ENCODE assay signal across 16 cellular contexts in genomic region chr20:31638816-31639215, GRCh38. TPM values are rescaled to one million over a fixed set of nuclear protein-coding genes. Genes with fewer than 3 reads are reported as not detected.
A peak's percentile ranks its signal among the peaks of the same experiment; 100 is the strongest.
DNase-seq lines count a peak whose midpoint lies in the region; ATAC-seq and TF ChIP-seq lines count a peak whose summit lies in the region.
"Had no signal": no experiment of that assay in that cellular context is flagged by ENCODE, and none has a peak within 500 bp of the region (broad histone marks: within the 10 kb centered on the region; RNA-seq: fewer than 3 reads in every experiment).

No MANE protein-coding gene starts in this region.

- H3K36me3 ChIP-seq in heart left ventricle (no peaks in the 10 kb centered on the region), BE2C (no peaks in the 10 kb centered on the region), mesenchymal stem cell (ENCODE audit: control insufficient read depth in 1 of 2, insufficient read depth in 2 of 2, low read depth in 1 of 2, low read length in 2 of 2) (peaks cover 0 to 3% of the 10 kb centered on the region in 2 experiments), gastrocnemius medialis (no peaks in the 10 kb centered on the region), spleen (no peaks in the 10 kb centered on the region)
- H3K36me3 ChIP-seq: BLaER1 treated with 17β-estradiol and CSF1 and Interleukin-3, amounts not matched to agents 10 nM and 100 nM had no signal

- TF ChIP-seq CTCF in heart left ventricle (IDR thresholded peaks at IDR 0.05) (no peak), BE2C (IDR thresholded peaks at IDR 0.05; ENCODE audit: low read depth, low read length) (no peak), gastrocnemius medialis (IDR thresholded peaks at IDR 0.05 in 4 of 5, conservative IDR thresholded peaks at IDR 0.05 in 1 of 5) (no peak), spleen (IDR thresholded peaks at IDR 0.05 in 8 of 11, conservative IDR thresholded peaks at IDR 0.05 in 3 of 11) (no peak)

- H3K4me3 ChIP-seq in heart left ventricle (peak overlapping the region in 8 of 12 donors; percentile 26 to 62 (median 54)), right cardiac atrium (ENCODE audit: low read length) (no peak overlapping the region), BE2C (ENCODE audit: low read depth, low read length) (peak overlapping the region; percentile 60; the same call in 1 of the 2 replicates), mesenchymal stem cell (ENCODE audit: insufficient read depth in 1 of 2, low read depth in 1 of 2, low read length in 2 of 2) (no peak overlapping the region), gastrocnemius medialis (peak overlapping the region in 1 of 4 donors; percentile 39), spleen (no peak overlapping the region)
- H3K4me3 ChIP-seq: BLaER1 treated with 17β-estradiol and CSF1 and Interleukin-3, amounts not matched to agents 10 nM and 100 nM; GM23248 had no signal

- H3K79me1 ChIP-seq in mesenchymal stem cell (replicated peaks; ENCODE audit: low read length, poor library complexity, severe bottlenecking) = no peaks in the 10 kb centered on the region

- H2BK12ac ChIP-seq in mesenchymal stem cell (ENCODE audit: low read length in 2 of 2) = no peak overlapping the region

- in situ Hi-C loops in gastrocnemius medialis (cut with MboI; ENCODE audit: low sequenced_read_pairs in 4 of 4) = no loop called here

- H3K4me2 ChIP-seq in mesenchymal stem cell (ENCODE audit: low read length, poor library complexity, severe bottlenecking) = no peak overlapping the region
- H3K4me2 ChIP-seq: BLaER1 treated with 17β-estradiol and CSF1 and Interleukin-3, amounts not matched to agents 10 nM and 100 nM had no signal

- H3K4me1 ChIP-seq in heart left ventricle (peaks cover 0 to 12% (median 2%) of the 10 kb centered on the region in 12 donors), right cardiac atrium (ENCODE audit: control insufficient read depth, insufficient read depth, low read length) (no peaks in the 10 kb centered on the region), BE2C (peaks cover 13% of the 10 kb centered on the region), mesenchymal stem cell (ENCODE audit: control insufficient read depth, insufficient read depth, low read depth, low read length) (no peaks in the 10 kb centered on the region), gastrocnemius medialis (no peaks in the 10 kb centered on the region), spleen (peaks cover 0 to 17% (median 0%) of the 10 kb centered on the region in 6 donors)

- H3K27ac ChIP-seq in heart left ventricle (peak overlapping the region in 11 of 12 donors; percentile 17 to 88 (median 68)), right cardiac atrium (ENCODE audit: low read length) (no peak overlapping the region), mesenchymal stem cell (ENCODE audit: low read length, poor library complexity, severe bottlenecking) (no peak overlapping the region), gastrocnemius medialis (peak overlapping the region; percentile 30 to 71 (median 69)), spleen (no peak overlapping the region)
- H3K27ac ChIP-seq: 22Rv1, GM23248 had no signal

- H3K4ac ChIP-seq in mesenchymal stem cell (ENCODE audit: low read depth in 1 of 2, low read length in 2 of 2) = no peak overlapping the region

- H2AFZ ChIP-seq in mesenchymal stem cell (ENCODE audit: low read depth, low read length) = no peak overlapping the region
- H2AFZ ChIP-seq: GM23248 had no signal

- ATAC-seq in heart left ventricle (no peak), right cardiac atrium (no peak), gastrocnemius medialis (no peak)

- H3K9ac ChIP-seq in mesenchymal stem cell (ENCODE audit: low read length) = no peak overlapping the region
- H3K9ac ChIP-seq: BLaER1 treated with 17β-estradiol and CSF1 and Interleukin-3, amounts not matched to agents 10 nM and 100 nM; GM23248 had no signal

- DNase-seq in heart left ventricle (no peak), right cardiac atrium (no peak), BE2C (no peak), mesenchymal stem cell (no peak), gastrocnemius medialis (no peak), NCI-H2029 treated with DMSO at 0.1 percent for 48 hours (lab: John Stamatoyannopoulos, UW) (no peak), spleen (no peak), AML-193 (lab: John Stamatoyannopoulos, UW) (no peak)
- DNase-seq: CD4-positive, CD25-positive, alpha-beta regulatory T cell; DMS53; GF-D8; GM23248; H9 had no signal

- no peak overlapping the region for H2BK5ac ChIP-seq in mesenchymal stem cell (ENCODE audit: low read depth, low read length, poor library complexity, severe bottlenecking)

- peaks cover 0 to 7% (median 0%) of the 10 kb centered on the region in 9 donors for H3K27me3 ChIP-seq in heart left ventricle
- H3K27me3 ChIP-seq in right cardiac atrium (ENCODE audit: control insufficient read depth, insufficient read depth) = no peaks in the 10 kb centered on the region
- H3K27me3 ChIP-seq in BE2C = no peaks in the 10 kb centered on the region
- peaks cover 13 to 38% of the 10 kb centered on the region in 2 experiments for H3K27me3 ChIP-seq in mesenchymal stem cell (ENCODE audit: control insufficient read depth in 1 of 2, insufficient read depth in 1 of 2, low read length in 2 of 2)
- peaks cover 5 to 11% (median 9%) of the 10 kb centered on the region in 3 donors for H3K27me3 ChIP-seq in gastrocnemius medialis
- H3K27me3 ChIP-seq in spleen (replicated peaks in 1 of 7) = peaks cover 0 to 13% (median 0%) of the 10 kb centered on the region in 7 donors
- H3K27me3 ChIP-seq: BLaER1 treated with 17β-estradiol and CSF1 and Interleukin-3, amounts not matched to agents 10 nM and 100 nM had no signal

- no peak overlapping the region for H3K23ac ChIP-seq in mesenchymal stem cell (ENCODE audit: low read length in 2 of 2)

- H4K8ac ChIP-seq in mesenchymal stem cell (ENCODE audit: low read length) = peak overlapping the region; percentile 5

- no peak overlapping the region for H2BK120ac ChIP-seq in mesenchymal stem cell (ENCODE audit: low read depth, low read length)

- intact Hi-C loops in heart left ventricle (cut with DNase I) (no loop called here), right cardiac atrium (cut with DNase I) (no loop called here), gastrocnemius medialis (cut with DNase I; ENCODE audit: low total_unique reads) (no loop called here), spleen (cut with DNase I; ENCODE audit: low total_unique reads) (no loop called here)

- H2BK15ac ChIP-seq in mesenchymal stem cell (ENCODE audit: low read depth, poor library complexity, severe bottlenecking) = no peak overlapping the region

- H4K91ac ChIP-seq in mesenchymal stem cell (ENCODE audit: low read length) = no peak overlapping the region

- WGBS in heart left ventricle, 4 donors = 78 to 92% (median 85%) methylated on average over 3 to 4 of the region's 4 CpGs
- 76% methylated on average over 4 of the region's 4 CpGs for WGBS in right cardiac atrium
- WGBS in mesenchymal stem cell = 91% methylated on average over 3 of the region's 4 CpGs
- 73 to 94% (median 79%) methylated on average over 4 of the region's 4 CpGs for WGBS in spleen, 5 donors

- H3K9me3 ChIP-seq in heart left ventricle (no peaks in the 10 kb centered on the region), right cardiac atrium (ENCODE audit: control insufficient read depth, low read length) (no peaks in the 10 kb centered on the region), BE2C (no peaks in the 10 kb centered on the region), mesenchymal stem cell (ENCODE audit: control insufficient read depth, low read length) (no peaks in the 10 kb centered on the region), gastrocnemius medialis (no peaks in the 10 kb centered on the region), spleen (no peaks in the 10 kb centered on the region)
- H3K9me3 ChIP-seq: BLaER1 treated with 17β-estradiol and CSF1 and Interleukin-3, amounts not matched to agents 10 nM and 100 nM had no signal

- no peak overlapping the region for H3K14ac ChIP-seq in mesenchymal stem cell (ENCODE audit: low read length in 2 of 2)

- H2AK5ac ChIP-seq in mesenchymal stem cell (ENCODE audit: low read length, severe bottlenecking) = no peak overlapping the region

- TF ChIP-seq POLR2A in heart left ventricle (IDR thresholded peaks at IDR 0.05) (no peak), gastrocnemius medialis (IDR thresholded peaks at IDR 0.05) (no peak), spleen (IDR thresholded peaks at IDR 0.05) (no peak)

- no peak overlapping the region for H3K18ac ChIP-seq in mesenchymal stem cell (ENCODE audit: low read depth in 1 of 2, low read length in 2 of 2)

RNA-seq across cellular contexts. Expression of gene COX4I2, which starts 1.1 kb away (rescaled TPM):
- total RNA-seq in heart left ventricle (10 to 100 TPM in 5 of 9 donors, 1 to 10 TPM in 4; 5.7 to 29.4 (median 10.6) TPM), right cardiac atrium (10 to 100 TPM in 1 of 4 donors, 1 to 10 TPM in 3; 3.1 to 13.2 (median 9.0) TPM), gastrocnemius medialis (10 to 100 TPM in 1 of 4 donors, 1 to 10 TPM in 3; 3.9 to 10.4 (median 4.3) TPM), spleen (1 to 10 TPM in 3 of 7 donors, not detected in 4; 1.1 to 1.5 (median 1.5) TPM)
- polyA plus RNA-seq in heart left ventricle (10 to 100 TPM; 13.6 to 42.8 TPM), right cardiac atrium (29.5 TPM), spleen (1 to 10 TPM; 1.9 to 4.6 (median 2.0) TPM)
- 4.2 TPM for polyA plus RNA-seq in BE2C (2012; ENCODE audit: insufficient read depth, insufficient read length, low read depth)
- polyA plus RNA-seq in mesenchymal stem cell (2013, experiment 1 of 2) = not detected
- not detected for polyA plus RNA-seq in mesenchymal stem cell (2013, experiment 2 of 2)
- total RNA-seq: A673; CD4-positive, CD25-positive, alpha-beta regulatory T cell; GM23248; H9 had no signal
- polyA plus RNA-seq: CD4-positive, CD25-positive, alpha-beta regulatory T cell; GM23248 had no signal

RNA-seq across cellular contexts. Expression of gene ID1, which starts 33.7 kb away (rescaled TPM):
- total RNA-seq in heart left ventricle (100 to 1,000 TPM in 6 of 9 donors, 10 to 100 TPM in 3; 72.4 to 619 (median 112) TPM), right cardiac atrium (100 to 1,000 TPM; 122 to 188 (median 134) TPM), gastrocnemius medialis (100 to 1,000 TPM; 115 to 206 (median 148) TPM), spleen (100 to 1,000 TPM in 5 of 7 donors, 10 to 100 TPM in 2; 77.1 to 222 (median 124) TPM)
- polyA plus RNA-seq in heart left ventricle (100 to 1,000 TPM; 140 to 327 TPM), right cardiac atrium (273 TPM), spleen (100 to 1,000 TPM in 2 of 3 donors, 10 to 100 TPM in 1; 47.6 to 131 (median 122) TPM)
- 40.6 TPM for polyA plus RNA-seq in BE2C (2012; ENCODE audit: insufficient read depth, insufficient read length, low read depth)
- polyA plus RNA-seq in mesenchymal stem cell (2013, experiment 1 of 2) = 260 TPM
- polyA plus RNA-seq in mesenchymal stem cell (2013, experiment 2 of 2) = 254 TPM

Comparison
In these comparisons a context has a peak if more than half of its experiments do, and no peak if none do; other contexts are left out.
1. H3K27ac ChIP-seq: peak in heart left ventricle (11 of 12) and gastrocnemius medialis (4 of 4); none in right cardiac atrium (single experiment), mesenchymal stem cell (single experiment) and spleen (0 of 8).
2. H3K4me3 ChIP-seq: peak in heart left ventricle (8 of 12) and BE2C (single experiment); none in right cardiac atrium (single experiment), mesenchymal stem cell (0 of 2) and spleen (0 of 8).